28 cellular contexts compared by ENCODE assay signal in genomic region chr2:15790326-15790725, GRCh38.
DNase-seq lines count a peak whose midpoint lies in the region; ATAC-seq, FAIRE-seq and TF ChIP-seq lines count a peak whose summit lies in the region.
"Had no signal": no experiment of that assay in that cellular context is flagged by ENCODE, and none has a peak within 500 bp of the region (broad histone marks: within the 10 kb centered on the region; RNA-seq: fewer than 3 reads in every experiment).

No MANE protein-coding gene starts in this region.

- no peaks in the 10 kb centered on the region for H3F3A ChIP-seq in GM23338 (replicated peaks; ENCODE audit: low read depth)

- no peak overlapping the region for H3K4me3 Mint-ChIP-seq in GM23338
- H3K4me3 Mint-ChIP-seq in effector memory CD8-positive, alpha-beta T cell: no peak overlapping the region
- H3K4me3 Mint-ChIP-seq in activated T-cell treated with anti-CD3 and anti-CD28 coated beads, Interleukin-2, amount 50 U/mL, for 72 hours: no peak overlapping the region
- H3K4me3 Mint-ChIP-seq: CD14-positive monocyte; CD4-positive, alpha-beta memory T cell; CD4-positive, CD25-positive, alpha-beta regulatory T cell; CD8-positive, alpha-beta memory T cell had no signal

- no peaks in the 10 kb centered on the region for H3K9me1 ChIP-seq in K562 (ENCODE audit: control insufficient read depth, insufficient read depth, low read length)

- ATAC-seq in GM23338: no peak
- ATAC-seq in K562: no peak
- ATAC-seq in effector memory CD8-positive, alpha-beta T cell (replicated peaks): no peak
- ATAC-seq in activated T-cell treated with anti-CD3 and anti-CD28 coated beads, Interleukin-2, amount 50 U/mL, for 72 hours (replicated peaks in 1 of 2): no peak
- ATAC-seq: GM12878 had no signal

- H3K27ac Mint-ChIP-seq in GM23338: no peak overlapping the region
- H3K27ac Mint-ChIP-seq in effector memory CD8-positive, alpha-beta T cell: no peak overlapping the region
- H3K27ac Mint-ChIP-seq in activated T-cell treated with anti-CD3 and anti-CD28 coated beads, Interleukin-2, amount 50 U/mL, for 72 hours: no peak overlapping the region
- H3K27ac Mint-ChIP-seq: CD14-positive monocyte; CD4-positive, CD25-positive, alpha-beta regulatory T cell; CD8-positive, alpha-beta memory T cell had no signal

- H3K9ac ChIP-seq in K562 (ENCODE audit: insufficient read depth in 1 of 2, low read depth in 2 of 2, low read length in 2 of 2) (no peak overlapping the region), kidney (ENCODE audit: low read length in 2 of 2) (no peak overlapping the region)
- H3K9ac ChIP-seq: BLaER1 had no signal

- no peaks in the 10 kb centered on the region for H3K36me3 Mint-ChIP-seq in GM23338 (ENCODE audit: low read depth)
- no peaks in the 10 kb centered on the region for H3K36me3 Mint-ChIP-seq in effector memory CD8-positive, alpha-beta T cell (ENCODE audit: insufficient read depth)
- H3K36me3 Mint-ChIP-seq in activated T-cell treated with anti-CD3 and anti-CD28 coated beads, Interleukin-2, amount 50 U/mL, for 72 hours (ENCODE audit: insufficient read depth in 2 of 2): no peaks in the 10 kb centered on the region
- H3K36me3 Mint-ChIP-seq: CD14-positive monocyte; CD4-positive, alpha-beta memory T cell; CD4-positive, CD25-positive, alpha-beta regulatory T cell; CD8-positive, alpha-beta memory T cell had no signal

- H3K27ac ChIP-seq in GM23338 (ENCODE audit: low read depth) (no peak overlapping the region), K562 (ENCODE audit: extremely low read depth, low read depth, low read length) (no peak overlapping the region), kidney (ENCODE audit: low read depth in 2 of 2, low read length in 2 of 2) (no peak overlapping the region), spleen (no peak overlapping the region)
- H3K27ac ChIP-seq: BLaER1 had no signal

- TF ChIP-seq CTCF in GM23338 (conservative IDR thresholded peaks at IDR 0.05; ENCODE audit: low read depth in 2 of 2) (no peak), K562 (IDR thresholded peaks at IDR 0.05 in 2 of 3, conservative IDR thresholded peaks at IDR 0.05 in 1 of 3; ENCODE audit: insufficient read depth in 2 of 3, low read depth in 1 of 3, low read length in 3 of 3) (no peak), kidney (IDR thresholded peaks at IDR 0.05; ENCODE audit: borderline replicate concordance, extremely low read depth, insufficient read depth) (no peak), spleen (IDR thresholded peaks at IDR 0.05 in 8 of 11, conservative IDR thresholded peaks at IDR 0.05 in 3 of 11) (no peak)

- peaks cover 3% of the 10 kb centered on the region for H3K27me3 Mint-ChIP-seq in GM23338 (ENCODE audit: insufficient read depth, low read depth, poor library complexity)
- H3K27me3 Mint-ChIP-seq in effector memory CD8-positive, alpha-beta T cell: peaks cover 0 to 6% of the 10 kb centered on the region in 2 donors
- H3K27me3 Mint-ChIP-seq in activated T-cell treated with anti-CD3 and anti-CD28 coated beads, Interleukin-2, amount 50 U/mL, for 72 hours (ENCODE audit: low read depth): peaks cover 11% of the 10 kb centered on the region

- in situ Hi-C loops in K562 (cut with MboI): no loop called here

- no peaks in the 10 kb centered on the region for H3K27me3 ChIP-seq in GM23338 (ENCODE audit: insufficient read depth)
- peaks cover 0 to 39% of the 10 kb centered on the region in 2 experiments; a peak in 4 of 5 replicates for H3K27me3 ChIP-seq in K562 (ENCODE audit: control insufficient read depth in 2 of 2, insufficient read depth in 2 of 2, low read length in 2 of 2)
- peaks cover 0 to 5% (median 0%) of the 10 kb centered on the region in 7 donors for H3K27me3 ChIP-seq in spleen (replicated peaks in 1 of 7)
- H3K27me3 ChIP-seq: BE2C, BLaER1 had no signal

- no peak for TF ChIP-seq RAD21 in K562 (CRISPR knock-in tag; conservative IDR thresholded peaks at IDR 0.05 in 1 of 2, IDR thresholded peaks at IDR 0.05 in 1 of 2)

- no TSS peak for BruUV-seq in K562 (replicated peaks; lab: Mats Ljungman, UMichigan)

- CTCF ChIA-PET in K562 (lab: Yijun Ruan, JAX; ENCODE audit: low intra/inter-chr PET ratio): no interaction called here

- H3K9me2 ChIP-seq in GM23338 (ENCODE audit: insufficient read depth): 0 out of 2 replicates have a peak, but pooled peaks cover 12% of the 10 kb centered on the region

- H3K4me2 ChIP-seq in GM23338 (no peak overlapping the region), K562 (ENCODE audit: insufficient read depth, low read length) (no peak overlapping the region)
- H3K4me2 ChIP-seq: BLaER1 had no signal

- TF ChIP-seq POLR2A in K562 (conservative IDR thresholded peaks at IDR 0.05): no peak
- TF ChIP-seq POLR2A in spleen (IDR thresholded peaks at IDR 0.05): no peak

- H3K36me3 ChIP-seq in GM23338 (ENCODE audit: insufficient read depth) (no peaks in the 10 kb centered on the region), K562 (ENCODE audit: control insufficient read depth, insufficient read depth, low read length) (no peaks in the 10 kb centered on the region), kidney (ENCODE audit: control insufficient read depth in 1 of 2, insufficient read depth in 2 of 2, low read length in 2 of 2) (no peaks in the 10 kb centered on the region), spleen (no peaks in the 10 kb centered on the region)
- H3K36me3 ChIP-seq: BE2C, BLaER1 had no signal

- H4K20me1 ChIP-seq in GM23338 (replicated peaks; ENCODE audit: insufficient read depth) (no peaks in the 10 kb centered on the region), K562 (replicated peaks; ENCODE audit: control insufficient read depth, insufficient read depth, low read length) (no peaks in the 10 kb centered on the region)
- H4K20me1 ChIP-seq: BLaER1 had no signal

- H3K79me2 ChIP-seq in GM23338 (replicated peaks; ENCODE audit: insufficient read depth) (no peaks in the 10 kb centered on the region), K562 (ENCODE audit: control insufficient read depth, insufficient read depth, low read length) (no peaks in the 10 kb centered on the region)

- no peak for FAIRE-seq in K562 (lab: Jason Lieb, UNC)
- FAIRE-seq in kidney (lab: Jason Lieb, UNC): no peak
- FAIRE-seq: A204.1, GM12878, GM12892, GM18507 had no signal

- TF ChIP-seq EP300 in K562 (IDR thresholded peaks at IDR 0.05; ENCODE audit: low read length): no peak

- POLR2A ChIA-PET in K562 (lab: Yijun Ruan, JAX): no interaction called here

- H3K4me3 ChIP-seq in GM23338 (no peak overlapping the region), K562 (no peak overlapping the region), kidney (ENCODE audit: low read length in 2 of 2) (no peak overlapping the region), spleen (no peak overlapping the region)
- H3K4me3 ChIP-seq: BLaER1, GM12878 had no signal

- 2% methylated on average over 7 of the region's 9 CpGs for WGBS in K562 (ENCODE audit: insufficient coverage, low coverage, missing lambda C conversion rate)
- WGBS in spleen, 5 donors: 80 to 85% (median 83%) methylated on average over 3 to 9 of the region's 9 CpGs

- DNase-seq in GM23338 (ENCODE audit: low spot score) (no peak), K562 (ENCODE audit: extremely low read depth in 1 of 4, low spot score in 3 of 4) (no peak), kidney (peak; percentile 57), spleen (peak; percentile 51), dedifferentiated amniotic fluid mesenchymal stem cell (ENCODE audit: extremely low spot score) (no peak)
- no peak for DNase-seq in effector memory CD8-positive, alpha-beta T cell
- no peak for DNase-seq in activated T-cell treated with anti-CD3 and anti-CD28 coated beads, Interleukin-2, amount 50 U/mL, for 72 hours
- DNase-seq: 8988T; ACHN; BE2C; C1 segment of cervical spinal cord; CD4-positive, alpha-beta memory T cell; CD4-positive, CD25-positive, alpha-beta regulatory T cell; CD8-positive, alpha-beta memory T cell; COR-L47; DMS 273 treated with DMSO at 0.1 percent for 48 hours; DMS153; DMS53; DMS79; DND-41; EL; GDM1 had no signal

- intact Hi-C loops in K562 (cut with micrococcal nuclease) (no loop called here), kidney (cut with DNase I) (no loop called here), spleen (cut with DNase I; ENCODE audit: low total_unique reads) (no loop called here)

- H2AFZ ChIP-seq in GM23338: peak overlapping the region; percentile 28; the same call in 1 of the 2 replicates
- no peak overlapping the region for H2AFZ ChIP-seq in K562 (ENCODE audit: low read depth, low read length)

- H3K9me3 ChIP-seq in K562 (replicated peaks; ENCODE audit: control insufficient read depth, insufficient read depth, low read depth, low read length) (no peaks in the 10 kb centered on the region), kidney (ENCODE audit: control insufficient read depth in 1 of 2, low read length in 2 of 2) (no peaks in the 10 kb centered on the region), spleen (no peaks in the 10 kb centered on the region)
- H3K9me3 ChIP-seq: BE2C, BLaER1 had no signal

- peaks cover 4% of the 10 kb centered on the region; the same call in 1 of the 3 replicates for H3K4me1 Mint-ChIP-seq in GM23338
- H3K4me1 Mint-ChIP-seq in effector memory CD8-positive, alpha-beta T cell (ENCODE audit: low read depth in 2 of 2): no peaks in the 10 kb centered on the region
- H3K4me1 Mint-ChIP-seq in activated T-cell treated with anti-CD3 and anti-CD28 coated beads, Interleukin-2, amount 50 U/mL, for 72 hours (ENCODE audit: low read depth): no peaks in the 10 kb centered on the region
- H3K4me1 Mint-ChIP-seq: CD14-positive monocyte; CD4-positive, alpha-beta memory T cell; CD4-positive, CD25-positive, alpha-beta regulatory T cell; CD8-positive, alpha-beta memory T cell had no signal

- H3K4me1 ChIP-seq in GM23338 (ENCODE audit: insufficient read depth) (no peaks in the 10 kb centered on the region), K562 (replicated peaks in 1 of 2; ENCODE audit: control insufficient read depth in 2 of 2, insufficient read depth in 2 of 2, low read length in 2 of 2) (no peaks in the 10 kb centered on the region), kidney (ENCODE audit: control insufficient read depth in 1 of 2, insufficient read depth in 1 of 2, low read depth in 1 of 2, low read length in 2 of 2) (no peaks in the 10 kb centered on the region), spleen (peaks cover 0 to 12% (median 5%) of the 10 kb centered on the region in 6 donors)
- H3K4me1 ChIP-seq: BE2C had no signal

- H3K9me3 Mint-ChIP-seq in GM23338: no peaks in the 10 kb centered on the region; the same call in 2 of the 3 replicates
- peaks cover 0 to 2% of the 10 kb centered on the region in 2 donors for H3K9me3 Mint-ChIP-seq in effector memory CD8-positive, alpha-beta T cell
- peaks cover 0 to 4% of the 10 kb centered on the region in 2 donors for H3K9me3 Mint-ChIP-seq in activated T-cell treated with anti-CD3 and anti-CD28 coated beads, Interleukin-2, amount 50 U/mL, for 72 hours

TF ChIP-seq in GM23338, 12 proteins besides CTCF, POLR2A, EP300 and RAD21 (continues in another document):
- TF ChIP-seq ZNF331 (CRISPR knock-in tag; IDR thresholded peaks at IDR 0.05; ENCODE audit: low read depth) (no peak), ZNF114 (CRISPR knock-in tag; IDR thresholded peaks at IDR 0.05) (no peak)

TF ChIP-seq in K562, 482 proteins besides CTCF, POLR2A, EP300 and RAD21:
- TF ChIP-seq NFIC (IDR thresholded peaks at IDR 0.05): peak; percentile 36; the same call in 1 of the 2 replicates
- no peak for TF ChIP-seq ZNF561 (CRISPR knock-in tag; conservative IDR thresholded peaks at IDR 0.05)
- no peak for TF ChIP-seq SMAD1 (IDR thresholded peaks at IDR 0.05; ENCODE audit: low read depth, low read length, partially characterized antibody)
- no peak for TF ChIP-seq CXXC5 (CRISPR knock-in tag; IDR thresholded peaks at IDR 0.05)

Comparison
In these comparisons a context has a peak if more than half of its experiments do, and no peak if none do; other contexts are left out.
1. DNase-seq: peak in kidney (single experiment) and spleen (single experiment); none in GM23338 (single experiment), K562 (0 of 4), dedifferentiated amniotic fluid mesenchymal stem cell (single experiment), effector memory CD8-positive, alpha-beta T cell (0 of 3) and activated T-cell treated with anti-CD3 and anti-CD28 coated beads, Interleukin-2, amount 50 U/mL, for 72 hours (0 of 2).